Comparison of ENCODE assay signal across 8 cellular contexts in the genomic region with DNA sequence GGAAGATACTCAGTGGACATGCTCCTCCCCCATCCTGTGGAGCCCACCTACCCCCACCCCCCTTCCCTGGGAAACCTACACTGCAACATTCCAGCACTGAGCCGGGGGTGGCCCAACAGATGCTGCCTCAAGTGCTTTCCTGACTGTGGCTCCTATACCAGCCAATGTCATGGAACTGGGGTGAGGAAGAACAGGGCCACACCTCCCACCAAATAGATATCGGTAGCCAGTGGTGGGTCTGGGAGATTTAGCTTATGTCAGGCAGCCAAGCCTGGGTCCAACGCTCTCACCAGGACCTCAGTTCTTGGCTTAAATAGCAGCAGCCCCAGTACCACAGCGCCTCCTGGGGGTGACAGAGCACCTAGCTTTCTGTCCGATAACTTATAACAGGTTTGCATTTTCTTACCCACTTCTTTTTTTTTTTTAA. TPM values are rescaled to one million over a fixed set of nuclear protein-coding genes. Genes with fewer than 3 reads are reported as not detected.
DNase-seq lines count a peak whose midpoint lies in the region; ATAC-seq and TF ChIP-seq lines count a peak whose summit lies in the region.

No MANE protein-coding gene starts in this region.

- H3K9me3 ChIP-seq in MM.1S (replicated peaks; ENCODE audit: insufficient read depth, low read length), result no peaks in the 10 kb centered on the region
- no peaks in the 10 kb centered on the region for H3K9me3 ChIP-seq in naive thymus-derived CD4-positive, alpha-beta T cell (ENCODE audit: control insufficient read depth in 2 of 3, low read length in 3 of 3)

- H3K9me2 ChIP-seq in MM.1S (replicated peaks; ENCODE audit: insufficient read depth, low read length), result no peaks in the 10 kb centered on the region

- H3K4me1 Mint-ChIP-seq in activated CD4-positive, alpha-beta memory T cell treated with anti-CD3 and anti-CD28 coated beads for 36 hours (ENCODE audit: low read depth), result no peaks in the 10 kb centered on the region
- no peaks in the 10 kb centered on the region for H3K4me1 Mint-ChIP-seq in naive thymus-derived CD4-positive, alpha-beta T cell

- H2AFZ ChIP-seq in MM.1S (ENCODE audit: low read length), result no peak overlapping the region

- POLR2A ChIA-PET in activated CD4-positive, alpha-beta memory T cell treated with anti-CD3 and anti-CD28 coated beads for 36 hours (lab: Charles Lee), result no interaction called here
- POLR2A ChIA-PET in naive thymus-derived CD4-positive, alpha-beta T cell (lab: Charles Lee), result interaction anchor here (0.6 kb wide), 1 partner anchor 497 kb away, joined by 3 read pairs; no protein-coding TSS in a partner anchor

- peaks cover 24% of the 10 kb centered on the region for H3K36me3 Mint-ChIP-seq in activated CD4-positive, alpha-beta memory T cell treated with anti-CD3 and anti-CD28 coated beads for 36 hours
- peaks cover 0 to 10% (median 0%) of the 10 kb centered on the region in 5 donors for H3K36me3 Mint-ChIP-seq in naive thymus-derived CD4-positive, alpha-beta T cell

- H3K27me3 Mint-ChIP-seq in activated CD4-positive, alpha-beta memory T cell treated with anti-CD3 and anti-CD28 coated beads for 36 hours, result no peaks in the 10 kb centered on the region
- no peaks in the 10 kb centered on the region for H3K27me3 Mint-ChIP-seq in naive thymus-derived CD4-positive, alpha-beta T cell

- no peak overlapping the region for H3K4me2 ChIP-seq in MM.1S (ENCODE audit: low read depth, low read length)

- intact Hi-C loops in activated CD4-positive, alpha-beta memory T cell treated with anti-CD3 and anti-CD28 coated beads for 36 hours (cut with micrococcal nuclease), result loop anchor here (10.0 kb wide), 2 partner anchors 163 to 333 kb away; no protein-coding TSS in a partner anchor
- intact Hi-C loops in naive thymus-derived CD4-positive, alpha-beta T cell (cut with micrococcal nuclease), result loop anchor here (2.0 to 10.0 kb wide), 2 partner anchors 321 to 633 kb away; no protein-coding TSS in a partner anchor

- no peaks in the 10 kb centered on the region for H3K4me1 ChIP-seq in MM.1S (ENCODE audit: low read length)
- H3K4me1 ChIP-seq in naive thymus-derived CD4-positive, alpha-beta T cell (ENCODE audit: control insufficient read depth in 2 of 2, insufficient read depth in 2 of 2, low read length in 2 of 2), result no peaks in the 10 kb centered on the region

- no peaks in the 10 kb centered on the region for H3K27me3 ChIP-seq in MM.1S (replicated peaks; ENCODE audit: insufficient read depth, low read length)
- H3K27me3 ChIP-seq in naive thymus-derived CD4-positive, alpha-beta T cell (ENCODE audit: control insufficient read depth in 2 of 2, insufficient read depth in 2 of 2, low read length in 2 of 2), result no peaks in the 10 kb centered on the region

- no peak overlapping the region for H3K27ac Mint-ChIP-seq in activated CD4-positive, alpha-beta memory T cell treated with anti-CD3 and anti-CD28 coated beads for 36 hours
- H3K27ac Mint-ChIP-seq in naive thymus-derived CD4-positive, alpha-beta T cell, result no peak overlapping the region

- DNase-seq in DMS114 treated with DMSO at 0.1 percent for 48 hours (lab: John Stamatoyannopoulos, UW; ENCODE audit: unreplicated experiment), result peak; percentile 20
- peak; percentile 48 for DNase-seq in MM.1S
- peak; percentile 57 for DNase-seq in activated CD4-positive, alpha-beta memory T cell treated with anti-CD3 and anti-CD28 coated beads for 36 hours
- DNase-seq in naive thymus-derived CD4-positive, alpha-beta T cell, result peak in 6 of 9 donors; percentile 17 to 42 (median 22)
- DNase-seq in superior temporal gyrus (ENCODE audit: extremely low spot score), result peak; percentile 54
- DNase-seq in cerebellar nuclear complex (lab: John Stamatoyannopoulos, UW), result no peak

- H3K36me3 ChIP-seq in MM.1S (replicated peaks; ENCODE audit: insufficient read depth, low read length), result peaks cover 10% of the 10 kb centered on the region
- H3K36me3 ChIP-seq in naive thymus-derived CD4-positive, alpha-beta T cell (ENCODE audit: control insufficient read depth in 2 of 3, insufficient read depth in 3 of 3, low read length in 3 of 3), result no peaks in the 10 kb centered on the region

- H3K4me3 Mint-ChIP-seq in activated CD4-positive, alpha-beta memory T cell treated with anti-CD3 and anti-CD28 coated beads for 36 hours, result no peak overlapping the region
- no peak overlapping the region for H3K4me3 Mint-ChIP-seq in naive thymus-derived CD4-positive, alpha-beta T cell

- ATAC-seq in esophagus mucosa, result peak; percentile 44
- ATAC-seq in naive thymus-derived CD4-positive, alpha-beta T cell, result peak; percentile 37
- ATAC-seq in GM18861 (IDR thresholded peaks at IDR 0.05; ENCODE audit: unreplicated experiment), result no peak

- no peaks in the 10 kb centered on the region for H4K20me1 ChIP-seq in MM.1S (ENCODE audit: insufficient read depth, low read length)

- peak; percentile 61 for TF ChIP-seq CTCF in MM.1S (IDR thresholded peaks at IDR 0.05; ENCODE audit: low read length)

- CTCF ChIA-PET in activated CD4-positive, alpha-beta memory T cell treated with anti-CD3 and anti-CD28 coated beads for 36 hours (lab: Charles Lee), result interaction anchor here (0.6 to 2.6 kb wide), 14 partner anchors 8 to 636 kb away, joined by 3 to 7 read pairs (median 4); no protein-coding TSS in a partner anchor
- CTCF ChIA-PET in naive thymus-derived CD4-positive, alpha-beta T cell (lab: Charles Lee), result no interaction called here

- peaks cover 22% of the 10 kb centered on the region for H3F3A ChIP-seq in MM.1S (ENCODE audit: insufficient read depth, low read length)

- H3K9me3 Mint-ChIP-seq in activated CD4-positive, alpha-beta memory T cell treated with anti-CD3 and anti-CD28 coated beads for 36 hours, result no peaks in the 10 kb centered on the region
- no peaks in the 10 kb centered on the region for H3K9me3 Mint-ChIP-seq in naive thymus-derived CD4-positive, alpha-beta T cell

- H3K9ac ChIP-seq in MM.1S (ENCODE audit: low read length), result no peak overlapping the region

- no peak overlapping the region for H3K4me3 ChIP-seq in MM.1S (ENCODE audit: low read length)
- no peak overlapping the region for H3K4me3 ChIP-seq in naive thymus-derived CD4-positive, alpha-beta T cell (ENCODE audit: low read length)

- no peak overlapping the region for H3K27ac ChIP-seq in MM.1S (ENCODE audit: low read length)
- no peak overlapping the region for H3K27ac ChIP-seq in naive thymus-derived CD4-positive, alpha-beta T cell (ENCODE audit: low read depth, low read length)

- H3K79me2 ChIP-seq in MM.1S (ENCODE audit: low read length), result no peaks in the 10 kb centered on the region

RNA-seq across cellular contexts. Expression of gene CDC25A, which starts 30.3 kb away (rescaled TPM):
- 10 to 100 TPM; 33.7 to 36.8 TPM for total RNA-seq in activated CD4-positive, alpha-beta memory T cell treated with anti-CD3 and anti-CD28 coated beads for 36 hours
- 3.8 TPM for total RNA-seq in esophagus mucosa
- 10 to 100 TPM in 1 of 5 experiments, under 1 TPM in 1, not detected in 3; 0.61 to 20.7 TPM for total RNA-seq in naive thymus-derived CD4-positive, alpha-beta T cell
- polyA plus RNA-seq in naive thymus-derived CD4-positive, alpha-beta T cell, result not detected

Comparison
In these comparisons a context has a peak if more than half of its experiments do, and no peak if none do; other contexts are left out.
1. DNase-seq: peak in DMS114 treated with DMSO at 0.1 percent for 48 hours (single experiment), MM.1S (single experiment), activated CD4-positive, alpha-beta memory T cell treated with anti-CD3 and anti-CD28 coated beads for 36 hours (single experiment), naive thymus-derived CD4-positive, alpha-beta T cell (6 of 9) and superior temporal gyrus (single experiment); none in cerebellar nuclear complex (0 of 2).